ENCODE assay signal across 17 cellular contexts in genomic region chr2:234447963-234448362, GRCh38.
A peak's percentile ranks its signal among the peaks of the same experiment; 100 is the strongest.
DNase-seq lines count a peak whose midpoint lies in the region; ATAC-seq and TF ChIP-seq lines count a peak whose summit lies in the region.
"Had no signal": no experiment of that assay in that cellular context is flagged by ENCODE, and none has a peak within 500 bp of the region (broad histone marks: within the 10 kb centered on the region; RNA-seq: fewer than 3 reads in every experiment).

No MANE protein-coding gene starts in this region.

- peaks cover 84% of the 10 kb centered on the region for H3K4me1 Mint-ChIP-seq in T-helper 1 cell treated with Interleukin-12 subunit alpha and Interleukin-12 subunit beta and Interleukin-4 antibody, amounts not matched to agents 30 μg/mL and 1 μg/mL, for 36 hours (ENCODE audit: low read depth)
- peaks cover 76% of the 10 kb centered on the region for H3K4me1 Mint-ChIP-seq in central memory CD8-positive, alpha-beta T cell
- peaks cover 52% of the 10 kb centered on the region for H3K4me1 Mint-ChIP-seq in nephron progenitor cell

- H3K36me3 Mint-ChIP-seq in T-helper 1 cell treated with Interleukin-12 subunit alpha and Interleukin-12 subunit beta and Interleukin-4 antibody, amounts not matched to agents 30 μg/mL and 1 μg/mL, for 36 hours (ENCODE audit: low read depth), result peaks cover 82% of the 10 kb centered on the region
- peaks cover 24% of the 10 kb centered on the region for H3K36me3 Mint-ChIP-seq in central memory CD8-positive, alpha-beta T cell (ENCODE audit: insufficient read depth)
- peaks cover 2% of the 10 kb centered on the region for H3K36me3 Mint-ChIP-seq in nephron progenitor cell (ENCODE audit: low read depth)

- H3K4me3 Mint-ChIP-seq in T-helper 1 cell treated with Interleukin-12 subunit alpha and Interleukin-12 subunit beta and Interleukin-4 antibody, amounts not matched to agents 30 μg/mL and 1 μg/mL, for 36 hours, result peak overlapping the region; percentile 59
- H3K4me3 Mint-ChIP-seq in central memory CD8-positive, alpha-beta T cell, result no peak overlapping the region
- H3K4me3 Mint-ChIP-seq in nephron progenitor cell, result no peak overlapping the region

- POLR2A ChIA-PET in RWPE1 (lab: Yijun Ruan, JAX; ENCODE audit: low non-redundant PET), result no interaction called here

- peaks cover 10% of the 10 kb centered on the region for H3K9me3 Mint-ChIP-seq in T-helper 1 cell treated with Interleukin-12 subunit alpha and Interleukin-12 subunit beta and Interleukin-4 antibody, amounts not matched to agents 30 μg/mL and 1 μg/mL, for 36 hours
- H3K9me3 Mint-ChIP-seq in central memory CD8-positive, alpha-beta T cell, result no peaks in the 10 kb centered on the region
- peaks cover 7% of the 10 kb centered on the region for H3K9me3 Mint-ChIP-seq in nephron progenitor cell

- no peaks in the 10 kb centered on the region for H3K27me3 Mint-ChIP-seq in T-helper 1 cell treated with Interleukin-12 subunit alpha and Interleukin-12 subunit beta and Interleukin-4 antibody, amounts not matched to agents 30 μg/mL and 1 μg/mL, for 36 hours (ENCODE audit: low read depth)
- no peaks in the 10 kb centered on the region for H3K27me3 Mint-ChIP-seq in central memory CD8-positive, alpha-beta T cell
- peaks cover 5% of the 10 kb centered on the region for H3K27me3 Mint-ChIP-seq in nephron progenitor cell (ENCODE audit: low read depth, poor library complexity)

- H3K27ac Mint-ChIP-seq in T-helper 1 cell treated with Interleukin-12 subunit alpha and Interleukin-12 subunit beta and Interleukin-4 antibody, amounts not matched to agents 30 μg/mL and 1 μg/mL, for 36 hours, result peak overlapping the region; percentile 98
- peak overlapping the region; percentile 98 for H3K27ac Mint-ChIP-seq in central memory CD8-positive, alpha-beta T cell (ENCODE audit: low read depth)
- H3K27ac Mint-ChIP-seq in nephron progenitor cell, result peak overlapping the region; percentile 98

- ATAC-seq in central memory CD8-positive, alpha-beta T cell (replicated peaks; ENCODE audit: extremely low read depth, poor library complexity, severe bottlenecking), result no peak
- ATAC-seq in GM18502 (IDR thresholded peaks at IDR 0.05; ENCODE audit: poor library complexity, unreplicated experiment) (no peak), GM21619 (IDR thresholded peaks at IDR 0.05; ENCODE audit: unreplicated experiment) (no peak)
- ATAC-seq: lower lobe of right lung, SK-N-SH treated with all-trans-retinoic acid at 6 μM for 48 hours had no signal

- TF ChIP-seq CTCF in RWPE1 (conservative IDR thresholded peaks at IDR 0.05; ENCODE audit: low read depth) (no peak), nephron progenitor cell (IDR thresholded peaks at IDR 0.05) (no peak)

- H3K27ac ChIP-seq in RWPE1, result peak overlapping the region; percentile 96
- H3K27ac ChIP-seq: 22Rv1, esophagus muscularis mucosa, lower lobe of right lung, ovary, testis had no signal

- DNase-seq in T-helper 1 cell (no peak), RWPE1 (ENCODE audit: low spot score) (no peak), nephron progenitor cell (no peak), hepatic stellate cell (ENCODE audit: low spot score) (no peak)
- no peak for DNase-seq in central memory CD8-positive, alpha-beta T cell (ENCODE audit: low spot score in 2 of 2)
- DNase-seq: activated effector memory CD4-positive, alpha-beta T cell treated with Interleukin-2 at 50 U/mL for 16 hours; Calu3; lower lobe of right lung; NCI-H1048; ovary; testis had no signal

- CTCF ChIA-PET in RWPE1 (lab: Yijun Ruan, JAX), result interaction anchor here (0.6 kb wide), 1 partner anchor 53 kb away, joined by 8 read pairs; no protein-coding TSS in a partner anchor
